ENCODE assay signal across 32 cellular contexts in genomic region chr4:165945991-165946390, GRCh38.
"Had no signal": no experiment of that assay in that cellular context is flagged by ENCODE, and none has a peak within 500 bp of the region (broad histone marks: within the 10 kb centered on the region; RNA-seq: fewer than 3 reads in every experiment).

No MANE protein-coding gene starts in this region.

- H2AFZ ChIP-seq: hepatocyte had no signal

- H3K27me3 Mint-ChIP-seq: dendritic cell treated with granulocyte-macrophage colony-stimulating factor and Interleukin-4, amounts not matched to agents 40 ng/mL and 50 ng/mL, for 4 days; memory B cell; naive B cell; stimulated activated memory B cell treated with anti-CD40 and anti-IgM and Interleukin-4, amounts not matched to agents 10 μg/mL and 1 μg/mL and 100 μg/mL, for 72 hours; stimulated activated naive CD8-positive, alpha-beta T cell treated with anti-CD3 and anti-CD28 coated beads, Interleukin-15, Interleukin-2, amounts not matched to agents 100 ng/mL and 50 ng/mL, for 24 hours had no signal

- H3K4me3 ChIP-seq: colonic mucosa, gastroesophageal sphincter, heart left ventricle, hepatocyte, lung, mucosa of descending colon, psoas muscle, sigmoid colon, spleen, thoracic aorta, tibial nerve, upper lobe of left lung, uterus had no signal

- H3K9me3 ChIP-seq: colonic mucosa, gastroesophageal sphincter, mucosa of descending colon, psoas muscle, thoracic aorta, upper lobe of left lung, uterus had no signal

- FAIRE-seq: islet of Langerhans had no signal

- H3K4me1 ChIP-seq: colonic mucosa, foreskin keratinocyte, gastroesophageal sphincter, heart left ventricle, psoas muscle, sigmoid colon, spleen, tibial nerve, upper lobe of left lung, uterus had no signal

- H3K4me1 Mint-ChIP-seq: endodermal cell; memory B cell; mesothelial cell of epicardium; naive B cell; nephron; stimulated activated memory B cell treated with anti-CD40 and anti-IgM and Interleukin-4, amounts not matched to agents 10 μg/mL and 1 μg/mL and 100 μg/mL, for 72 hours had no signal

- DNase-seq: colonic mucosa; effector CD8-positive, alpha-beta T cell; endodermal cell; foreskin keratinocyte; heart left ventricle; kidney glomerular epithelial cell; left colon; mucosa of descending colon; naive B cell; nucleus accumbens; posterior cingulate gyrus; psoas muscle; right cardiac atrium; sigmoid colon; spleen; stimulated activated CD4-positive, alpha-beta T cell treated with anti-CD3 and anti-CD28 coated beads, Interleukin-4, amount 100 ng/mL, for 4 hours; upper lobe of left lung; uterus had no signal

- H3K27me3 ChIP-seq: colonic mucosa, foreskin keratinocyte, gastroesophageal sphincter, heart left ventricle, hepatocyte, sigmoid colon, spleen, tibial nerve, upper lobe of left lung, uterus had no signal

- H3K79me2 ChIP-seq: hepatocyte had no signal

- H3K27ac Mint-ChIP-seq: dendritic cell treated with granulocyte-macrophage colony-stimulating factor and Interleukin-4, amounts not matched to agents 40 ng/mL and 50 ng/mL, for 4 days; endodermal cell; memory B cell; mesothelial cell of epicardium; nephron; stimulated activated memory B cell treated with anti-CD40 and anti-IgM and Interleukin-4, amounts not matched to agents 10 μg/mL and 1 μg/mL and 100 μg/mL, for 72 hours; stimulated activated naive CD8-positive, alpha-beta T cell treated with anti-CD3 and anti-CD28 coated beads, Interleukin-15, Interleukin-2, amounts not matched to agents 100 ng/mL and 50 ng/mL, for 24 hours had no signal

- H3K27ac ChIP-seq: colonic mucosa, epithelial cell of prostate, foreskin keratinocyte, gastroesophageal sphincter, heart left ventricle, hepatocyte, psoas muscle, sigmoid colon, spleen, thoracic aorta, tibial nerve, upper lobe of left lung, uterus had no signal

- H3K4me2 ChIP-seq: hepatocyte had no signal

- H3K36me3 ChIP-seq: colonic mucosa, gastroesophageal sphincter, heart left ventricle, sigmoid colon, spleen, thoracic aorta, tibial nerve, upper lobe of left lung, uterus had no signal

- ATAC-seq: esophagus mucosa; gastroesophageal sphincter; heart left ventricle; left colon; mucosa of descending colon; psoas muscle; right cardiac atrium; stimulated activated memory B cell treated with anti-CD40 and anti-IgM and Interleukin-4, amounts not matched to agents 10 μg/mL and 1 μg/mL and 100 μg/mL, for 72 hours had no signal

- H3K4me3 Mint-ChIP-seq: dendritic cell treated with granulocyte-macrophage colony-stimulating factor and Interleukin-4, amounts not matched to agents 40 ng/mL and 50 ng/mL, for 4 days; endodermal cell; memory B cell; mesothelial cell of epicardium; naive B cell; nephron; stimulated activated memory B cell treated with anti-CD40 and anti-IgM and Interleukin-4, amounts not matched to agents 10 μg/mL and 1 μg/mL and 100 μg/mL, for 72 hours; stimulated activated naive CD8-positive, alpha-beta T cell treated with anti-CD3 and anti-CD28 coated beads, Interleukin-15, Interleukin-2, amounts not matched to agents 100 ng/mL and 50 ng/mL, for 24 hours had no signal

- H3K36me3 Mint-ChIP-seq: memory B cell; mesothelial cell of epicardium; naive B cell; stimulated activated memory B cell treated with anti-CD40 and anti-IgM and Interleukin-4, amounts not matched to agents 10 μg/mL and 1 μg/mL and 100 μg/mL, for 72 hours had no signal
